In genomic region chr7:131004371-131004770, GRCh38 we compare ENCODE assay signal across 16 cellular contexts.
DNase-seq lines count a peak whose midpoint lies in the region; ATAC-seq and TF ChIP-seq lines count a peak whose summit lies in the region.
"Had no signal": no experiment of that assay in that cellular context is flagged by ENCODE, and none has a peak within 500 bp of the region (broad histone marks: within the 10 kb centered on the region; RNA-seq: fewer than 3 reads in every experiment).

No MANE protein-coding gene starts in this region.

- no peak for TF ChIP-seq EP300 in stomach (IDR thresholded peaks at IDR 0.05)

- H3K4me3 ChIP-seq in stomach, result no peak overlapping the region
- H3K4me3 ChIP-seq: A549, ascending aorta, tibial artery had no signal

- CTCF ChIA-PET in activated CD8-positive, alpha-beta T cell treated with anti-CD3 and anti-CD28 coated beads for 36 hours (lab: Charles Lee), result interaction anchor here (1.2 to 6.5 kb wide), 6 partner anchors 22 to 108 kb away, joined by 3 to 69 read pairs (median 6); no protein-coding TSS in a partner anchor
- CTCF ChIA-PET in activated CD8-positive, alpha-beta T cell treated with anti-CD3 and anti-CD28 coated beads, Interleukin-2, amount 10 ng/mL, durations not matched to agents 7 days and 5 days (lab: Charles Lee), result interaction anchor here (0.8 to 6.5 kb wide), 7 partner anchors 8 to 108 kb away, joined by 3 to 46 read pairs (median 5); no protein-coding TSS in a partner anchor

- H3K36me3 Mint-ChIP-seq in activated CD8-positive, alpha-beta T cell treated with anti-CD3 and anti-CD28 coated beads for 36 hours (ENCODE audit: low read depth), result peaks cover 43% of the 10 kb centered on the region
- H3K36me3 Mint-ChIP-seq in activated CD8-positive, alpha-beta T cell treated with anti-CD3 and anti-CD28 coated beads, Interleukin-2, amount 10 ng/mL, durations not matched to agents 7 days and 5 days (ENCODE audit: low read depth), result peaks cover 29% of the 10 kb centered on the region
- peaks cover 7% of the 10 kb centered on the region for H3K36me3 Mint-ChIP-seq in T-helper 17 cell (ENCODE audit: low read depth)
- H3K36me3 Mint-ChIP-seq in stimulated activated effector memory CD8-positive, alpha-beta T cell treated with anti-CD3 and anti-CD28 coated beads, Interleukin-12 subunit alpha, Interleukin-12 subunit beta, amount 100 ng/mL, for 72 hours, result peaks cover 95% of the 10 kb centered on the region

- peaks cover 0 to 27% (median 22%) of the 10 kb centered on the region in 4 donors for H3K36me3 ChIP-seq in stomach

- 0 to 13% (median 0%) methylated on average over 1 of the region's 1 CpG for WGBS in stomach, 5 donors

- H3K27me3 ChIP-seq in stomach, result no peaks in the 10 kb centered on the region
- H3K27me3 ChIP-seq: ascending aorta, foreskin keratinocyte, tibial artery had no signal

- peaks cover 68% of the 10 kb centered on the region for H3K4me1 Mint-ChIP-seq in activated CD8-positive, alpha-beta T cell treated with anti-CD3 and anti-CD28 coated beads for 36 hours (ENCODE audit: low read depth)
- peaks cover 37% of the 10 kb centered on the region for H3K4me1 Mint-ChIP-seq in activated CD8-positive, alpha-beta T cell treated with anti-CD3 and anti-CD28 coated beads, Interleukin-2, amount 10 ng/mL, durations not matched to agents 7 days and 5 days (ENCODE audit: low read depth)
- H3K4me1 Mint-ChIP-seq in T-helper 17 cell, result peaks cover 52% of the 10 kb centered on the region
- peaks cover 53% of the 10 kb centered on the region for H3K4me1 Mint-ChIP-seq in stimulated activated effector memory CD8-positive, alpha-beta T cell treated with anti-CD3 and anti-CD28 coated beads, Interleukin-12 subunit alpha, Interleukin-12 subunit beta, amount 100 ng/mL, for 72 hours

- H3K27ac Mint-ChIP-seq in activated CD8-positive, alpha-beta T cell treated with anti-CD3 and anti-CD28 coated beads for 36 hours, result peak overlapping the region; percentile 38
- no peak overlapping the region for H3K27ac Mint-ChIP-seq in activated CD8-positive, alpha-beta T cell treated with anti-CD3 and anti-CD28 coated beads, Interleukin-2, amount 10 ng/mL, durations not matched to agents 7 days and 5 days
- H3K27ac Mint-ChIP-seq in T-helper 17 cell, result peak overlapping the region; percentile 97
- H3K27ac Mint-ChIP-seq in stimulated activated effector memory CD8-positive, alpha-beta T cell treated with anti-CD3 and anti-CD28 coated beads, Interleukin-12 subunit alpha, Interleukin-12 subunit beta, amount 100 ng/mL, for 72 hours, result peak overlapping the region; percentile 84
- H3K27ac Mint-ChIP-seq: activated CD4-positive, alpha-beta T cell treated with anti-CD3 and anti-CD28 coated beads, Interleukin-2, amount 10 ng/mL, durations not matched to agents 7 days and 5 days had no signal

- H3K9me3 ChIP-seq in T-helper 17 cell (ENCODE audit: control insufficient read depth, low read length, poor library complexity, severe bottlenecking) (no peaks in the 10 kb centered on the region), stomach (peaks cover 0 to 8% (median 3%) of the 10 kb centered on the region in 4 donors)
- H3K9me3 ChIP-seq: tibial artery had no signal

- H3K27ac ChIP-seq in stomach, result peak overlapping the region in 1 of 5 donors; percentile 8
- H3K27ac ChIP-seq: A549, foreskin keratinocyte, tibial artery had no signal

- peaks cover 32 to 69% (median 48%) of the 10 kb centered on the region in 4 donors for H3K4me1 ChIP-seq in stomach

- DNase-seq in activated CD8-positive, alpha-beta T cell treated with anti-CD3 and anti-CD28 coated beads for 36 hours, result no peak
- no peak for DNase-seq in activated CD8-positive, alpha-beta T cell treated with anti-CD3 and anti-CD28 coated beads, Interleukin-2, amount 10 ng/mL, durations not matched to agents 7 days and 5 days
- DNase-seq in T-helper 17 cell (no peak), stomach (no peak), HUDEP-2 (lab: John Stamatoyannopoulos, UW; ENCODE audit: unreplicated experiment in 76 of 76) (no peak)
- DNase-seq in stimulated activated effector memory CD8-positive, alpha-beta T cell treated with anti-CD3 and anti-CD28 coated beads, Interleukin-12 subunit alpha, Interleukin-12 subunit beta, amount 100 ng/mL, for 72 hours (ENCODE audit: low spot score in 2 of 2), result no peak
- DNase-seq: activated CD4-positive, alpha-beta T cell treated with anti-CD3 and anti-CD28 coated beads, Interleukin-2, amount 10 ng/mL, durations not matched to agents 7 days and 5 days; EL; foreskin keratinocyte; NCI-H82; T1000; tibial artery had no signal

- no peak for TF ChIP-seq POLR2A in stomach (IDR thresholded peaks at IDR 0.05)

- POLR2A ChIA-PET in activated CD8-positive, alpha-beta T cell treated with anti-CD3 and anti-CD28 coated beads for 36 hours (lab: Charles Lee), result interaction anchor here (0.9 to 2.7 kb wide), 9 partner anchors 16 to 66 kb away, joined by 3 to 7 read pairs (median 5); no protein-coding TSS in a partner anchor
- POLR2A ChIA-PET in activated CD8-positive, alpha-beta T cell treated with anti-CD3 and anti-CD28 coated beads, Interleukin-2, amount 10 ng/mL, durations not matched to agents 7 days and 5 days (lab: Charles Lee), result interaction anchor here (1.6 kb wide), 1 partner anchor 16 kb away, joined by 5 read pairs; no protein-coding TSS in a partner anchor

- H3K27me3 Mint-ChIP-seq in activated CD8-positive, alpha-beta T cell treated with anti-CD3 and anti-CD28 coated beads for 36 hours, result no peaks in the 10 kb centered on the region
- no peaks in the 10 kb centered on the region for H3K27me3 Mint-ChIP-seq in activated CD8-positive, alpha-beta T cell treated with anti-CD3 and anti-CD28 coated beads, Interleukin-2, amount 10 ng/mL, durations not matched to agents 7 days and 5 days (ENCODE audit: low read depth)
- H3K27me3 Mint-ChIP-seq in T-helper 17 cell, result no peaks in the 10 kb centered on the region
- H3K27me3 Mint-ChIP-seq: activated CD4-positive, alpha-beta T cell treated with anti-CD3 and anti-CD28 coated beads, Interleukin-2, amount 10 ng/mL, durations not matched to agents 7 days and 5 days had no signal

- intact Hi-C loops in activated CD8-positive, alpha-beta T cell treated with anti-CD3 and anti-CD28 coated beads for 36 hours (cut with micrococcal nuclease), result no loop called here
- intact Hi-C loops in stomach (cut with DNase I; ENCODE audit: low total_unique reads), result no loop called here

- no peak overlapping the region for H3K4me3 Mint-ChIP-seq in activated CD8-positive, alpha-beta T cell treated with anti-CD3 and anti-CD28 coated beads for 36 hours
- no peak overlapping the region for H3K4me3 Mint-ChIP-seq in activated CD8-positive, alpha-beta T cell treated with anti-CD3 and anti-CD28 coated beads, Interleukin-2, amount 10 ng/mL, durations not matched to agents 7 days and 5 days
- H3K4me3 Mint-ChIP-seq in T-helper 17 cell, result peak overlapping the region; percentile 60
- no peak overlapping the region for H3K4me3 Mint-ChIP-seq in stimulated activated effector memory CD8-positive, alpha-beta T cell treated with anti-CD3 and anti-CD28 coated beads, Interleukin-12 subunit alpha, Interleukin-12 subunit beta, amount 100 ng/mL, for 72 hours
- H3K4me3 Mint-ChIP-seq: activated CD4-positive, alpha-beta T cell treated with anti-CD3 and anti-CD28 coated beads, Interleukin-2, amount 10 ng/mL, durations not matched to agents 7 days and 5 days had no signal

- no peak for TF ChIP-seq CTCF in activated CD8-positive, alpha-beta T cell treated with anti-CD3 and anti-CD28 coated beads for 36 hours (IDR thresholded peaks at IDR 0.05)
- TF ChIP-seq CTCF in stomach (IDR thresholded peaks at IDR 0.05), result no peak

- peaks cover 16% of the 10 kb centered on the region for H3K9me3 Mint-ChIP-seq in activated CD8-positive, alpha-beta T cell treated with anti-CD3 and anti-CD28 coated beads for 36 hours
- peaks cover 16% of the 10 kb centered on the region for H3K9me3 Mint-ChIP-seq in activated CD8-positive, alpha-beta T cell treated with anti-CD3 and anti-CD28 coated beads, Interleukin-2, amount 10 ng/mL, durations not matched to agents 7 days and 5 days (ENCODE audit: insufficient read depth)
- H3K9me3 Mint-ChIP-seq in stimulated activated effector memory CD8-positive, alpha-beta T cell treated with anti-CD3 and anti-CD28 coated beads, Interleukin-12 subunit alpha, Interleukin-12 subunit beta, amount 100 ng/mL, for 72 hours, result peaks cover 4% of the 10 kb centered on the region

- no peak for ATAC-seq in activated CD8-positive, alpha-beta T cell treated with anti-CD3 and anti-CD28 coated beads for 36 hours
- no peak for ATAC-seq in activated CD8-positive, alpha-beta T cell treated with anti-CD3 and anti-CD28 coated beads, Interleukin-2, amount 10 ng/mL, durations not matched to agents 7 days and 5 days
- ATAC-seq in HG02885 (IDR thresholded peaks at IDR 0.05; ENCODE audit: poor library complexity, unreplicated experiment) (peak; percentile 43), T-helper 17 cell (no peak), GM21619 (IDR thresholded peaks at IDR 0.05; ENCODE audit: unreplicated experiment) (no peak)
- no peak for ATAC-seq in stimulated activated effector memory CD8-positive, alpha-beta T cell treated with anti-CD3 and anti-CD28 coated beads, Interleukin-12 subunit alpha, Interleukin-12 subunit beta, amount 100 ng/mL, for 72 hours
- ATAC-seq: A549, foreskin keratinocyte had no signal
